Comparison of ENCODE assay signal across 6 cellular contexts in genomic region chr3:5813521-5813920, GRCh38.
"Had no signal": no experiment of that assay in that cellular context is flagged by ENCODE, and none has a peak within 500 bp of the region (broad histone marks: within the 10 kb centered on the region; RNA-seq: fewer than 3 reads in every experiment).

No MANE protein-coding gene starts in this region.

- ATAC-seq: GM23338, K562 had no signal

- DNase-seq: H9, HCEC 1CT, IMR-90 had no signal

- H3K27ac ChIP-seq: HL-60 had no signal

- H3K4me3 ChIP-seq: GM23338, K562 had no signal
